9 cellular contexts compared by ENCODE assay signal in genomic region chr5:67149933-67150523, GRCh38. TPM values are rescaled to one million over a fixed set of nuclear protein-coding genes. Genes with fewer than 3 reads are reported as not detected.
DNase-seq lines count a peak whose midpoint lies in the region; ATAC-seq, FAIRE-seq and TF ChIP-seq lines count a peak whose summit lies in the region.
"Had no signal": no experiment of that assay in that cellular context is flagged by ENCODE, and none has a peak within 500 bp of the region (broad histone marks: within the 10 kb centered on the region; RNA-seq: fewer than 3 reads in every experiment).

No MANE protein-coding gene starts in this region.

- H3K4me3 ChIP-seq in GM23248 (peak overlapping the region; percentile 33; the same call in 1 of the 2 replicates), gastrocnemius medialis (peak overlapping the region in 1 of 4 donors; percentile 9)

- no peaks in the 10 kb centered on the region for H3K79me2 ChIP-seq in GM23248 (ENCODE audit: insufficient read depth)

- H3K27ac Mint-ChIP-seq in activated CD4-positive, alpha-beta memory T cell treated with anti-CD3 and anti-CD28 coated beads for 36 hours, result no peak overlapping the region

- no peaks in the 10 kb centered on the region for H3K9me2 ChIP-seq in GM23248 (ENCODE audit: insufficient read depth)

- TF ChIP-seq POLR2A in gastrocnemius medialis (IDR thresholded peaks at IDR 0.05), result no peak

- H3K4me1 ChIP-seq in GM23248 (ENCODE audit: insufficient read depth), result no peaks in the 10 kb centered on the region
- peaks cover 12 to 14% of the 10 kb centered on the region in 2 donors for H3K4me1 ChIP-seq in gastrocnemius medialis

- POLR2A ChIA-PET in RWPE1 (lab: Yijun Ruan, JAX; ENCODE audit: low non-redundant PET), result no interaction called here
- POLR2A ChIA-PET in activated CD4-positive, alpha-beta memory T cell treated with anti-CD3 and anti-CD28 coated beads for 36 hours (lab: Charles Lee), result interaction anchor here (0.6 kb wide), 1 partner anchor 388 kb away, joined by 3 read pairs; no protein-coding TSS in a partner anchor

- H3K9me3 ChIP-seq in GM23248 (ENCODE audit: low read depth), result no peaks in the 10 kb centered on the region
- H3K9me3 ChIP-seq in gastrocnemius medialis, result no peaks in the 10 kb centered on the region

- 41 to 54% methylated on average over 1 of the region's 1 CpG for WGBS in GM23248 (ENCODE audit: low coverage in 1 of 2, low lambda C conversion rate in 2 of 2, missing lambda C conversion rate in 2 of 2), 2 experiments

- H3K36me3 ChIP-seq in GM23248 (ENCODE audit: low read depth) (0 out of 2 replicates have a peak, but pooled peaks cover 11% of the 10 kb centered on the region), gastrocnemius medialis (peaks cover 4 to 45% of the 10 kb centered on the region in 2 donors)

- CTCF ChIA-PET in RWPE1 (lab: Yijun Ruan, JAX), result interaction anchor here (0.7 to 1.4 kb wide), 5 partner anchors 10 to 337 kb away, joined by 3 to 5 read pairs (median 4); no protein-coding TSS in a partner anchor
- CTCF ChIA-PET in activated CD4-positive, alpha-beta memory T cell treated with anti-CD3 and anti-CD28 coated beads for 36 hours (lab: Charles Lee), result interaction anchor here (1.5 to 1.7 kb wide), 4 partner anchors 16 to 337 kb away, joined by 3 to 11 read pairs (median 4); no protein-coding TSS in a partner anchor

- H3K9ac ChIP-seq in GM23248, result no peak overlapping the region

- H3K4me2 ChIP-seq in GM23248 (ENCODE audit: unreplicated experiment), result peak overlapping the region; percentile 5

- DNase-seq in GM23248 (peak; percentile 55), RWPE1 (ENCODE audit: low spot score) (peak; percentile 42), frontal cortex (ENCODE audit: low spot score in 2 of 2) (no peak), gastrocnemius medialis (no peak), NCI-H146 treated with DMSO at 0.1 percent for 48 hours (lab: John Stamatoyannopoulos, UW; ENCODE audit: unreplicated experiment) (no peak), T1000 (lab: John Stamatoyannopoulos, UW) (no peak)
- no peak for DNase-seq in activated CD4-positive, alpha-beta memory T cell treated with anti-CD3 and anti-CD28 coated beads for 36 hours
- DNase-seq: stimulated activated CD4-positive, alpha-beta T cell treated with anti-CD3 and anti-CD28 coated beads, Interleukin-4, amount 100 ng/mL, for 24 hours had no signal

- 0 out of 2 replicates have a peak, but pooled peaks cover 6% of the 10 kb centered on the region for H3F3A ChIP-seq in GM23248 (ENCODE audit: insufficient read depth)

- H2AFZ ChIP-seq in GM23248, result 0 out of 2 replicates have a peak overlapping the region, but pooled peaks have one; percentile 3

- TF ChIP-seq CTCF in RWPE1 (conservative IDR thresholded peaks at IDR 0.05; ENCODE audit: low read depth) (peak; percentile 60), gastrocnemius medialis (IDR thresholded peaks at IDR 0.05 in 4 of 5, conservative IDR thresholded peaks at IDR 0.05 in 1 of 5) (peak in 4 of 5 experiments; percentile 5 to 35 (median 25))

- H3K36me3 Mint-ChIP-seq in activated CD4-positive, alpha-beta memory T cell treated with anti-CD3 and anti-CD28 coated beads for 36 hours, result peaks cover 30% of the 10 kb centered on the region

- H3K27me3 ChIP-seq in GM23248 (replicated peaks; ENCODE audit: insufficient read depth), result no peaks in the 10 kb centered on the region
- no peaks in the 10 kb centered on the region for H3K27me3 ChIP-seq in gastrocnemius medialis

- intact Hi-C loops in gastrocnemius medialis (cut with DNase I; ENCODE audit: low total_unique reads), result loop anchor here (5.0 kb wide), 1 partner anchor 338 kb away; no protein-coding TSS in a partner anchor
- intact Hi-C loops in activated CD4-positive, alpha-beta memory T cell treated with anti-CD3 and anti-CD28 coated beads for 36 hours (cut with micrococcal nuclease), result no loop called here

- no peaks in the 10 kb centered on the region for H3K9me3 Mint-ChIP-seq in activated CD4-positive, alpha-beta memory T cell treated with anti-CD3 and anti-CD28 coated beads for 36 hours

- H3K27ac ChIP-seq in GM23248 (no peak overlapping the region), RWPE1 (no peak overlapping the region), gastrocnemius medialis (peak overlapping the region in 1 of 4 donors; percentile 22)

- no peak overlapping the region for H3K4me3 Mint-ChIP-seq in activated CD4-positive, alpha-beta memory T cell treated with anti-CD3 and anti-CD28 coated beads for 36 hours

- no peaks in the 10 kb centered on the region for H4K20me1 ChIP-seq in GM23248 (ENCODE audit: insufficient read depth)

- H3K27me3 Mint-ChIP-seq in activated CD4-positive, alpha-beta memory T cell treated with anti-CD3 and anti-CD28 coated beads for 36 hours, result no peaks in the 10 kb centered on the region

- ATAC-seq in gastrocnemius medialis (no peak), HG02759 (IDR thresholded peaks at IDR 0.05; ENCODE audit: unreplicated experiment) (no peak)

- H3K4me1 Mint-ChIP-seq in activated CD4-positive, alpha-beta memory T cell treated with anti-CD3 and anti-CD28 coated beads for 36 hours (ENCODE audit: low read depth), result no peaks in the 10 kb centered on the region

- in situ Hi-C loops in GM23248 (cut with MboI) (loop anchor here (10.0 kb wide), 1 partner anchor 325 kb away; no protein-coding TSS in a partner anchor), gastrocnemius medialis (cut with MboI; ENCODE audit: low sequenced_read_pairs in 4 of 4) (loop anchor here in 1 of 4 donors (10.0 kb wide), 1 partner anchor 335 kb away; no protein-coding TSS in a partner anchor)

- FAIRE-seq in frontal cortex (lab: Jason Lieb, UNC), result peak; percentile 57

RNA-seq across cellular contexts. Expression of gene CD180, which starts 46.6 kb away (rescaled TPM):
- total RNA-seq in GM23248 (2014; rRNA removed; shearing (Covaris generic)), result not detected in 2 replicates
- not detected in 2 replicates for polyA plus RNA-seq in GM23248 (2016; fragmentation: Nextera tagmentation; extraction: Ambion mirVana)
- 0.41 TPM for total RNA-seq in frontal cortex
- under 1 TPM in 3 of 4 donors, not detected in 1; 0.10 to 0.56 (median 0.22) TPM for total RNA-seq in gastrocnemius medialis
- total RNA-seq in activated CD4-positive, alpha-beta memory T cell treated with anti-CD3 and anti-CD28 coated beads for 36 hours, result under 1 TPM; 0.07 to 0.21 TPM

Comparison
In these comparisons a context has a peak if more than half of its experiments do, and no peak if none do; other contexts are left out.
1. DNase-seq: peak in GM23248 (single experiment) and RWPE1 (single experiment); none in frontal cortex (0 of 2), gastrocnemius medialis (0 of 2), activated CD4-positive, alpha-beta memory T cell treated with anti-CD3 and anti-CD28 coated beads for 36 hours (single experiment), NCI-H146 treated with DMSO at 0.1 percent for 48 hours (single experiment) and T1000 (single experiment).